ENCODE assay signal across 2 cellular contexts in genomic region chr3:141442421-141442820, GRCh38.
TF ChIP-seq lines count a peak whose summit lies in the region.

No MANE protein-coding gene starts in this region.

TF ChIP-seq in liver, 16 proteins besides CTCF, POLR2A, EP300 and RAD21:
- TF ChIP-seq GABPA (IDR thresholded peaks at IDR 0.05 in 1 of 2, conservative IDR thresholded peaks at IDR 0.05 in 1 of 2), result no peak
- TF ChIP-seq JUND (IDR thresholded peaks at IDR 0.05), result no peak
- TF ChIP-seq REST (IDR thresholded peaks at IDR 0.05), result peak; percentile 12
- TF ChIP-seq ZBTB33 (IDR thresholded peaks at IDR 0.05), result no peak
- no peak for TF ChIP-seq FOXA2 (IDR thresholded peaks at IDR 0.05)
- TF ChIP-seq HNF4G (IDR thresholded peaks at IDR 0.05), result no peak
- TF ChIP-seq YY1 (IDR thresholded peaks at IDR 0.05), result no peak
- no peak for TF ChIP-seq TAF1 (conservative IDR thresholded peaks at IDR 0.05)
- no peak for TF ChIP-seq MAX (IDR thresholded peaks at IDR 0.05)
- no peak for TF ChIP-seq EGR1 (IDR thresholded peaks at IDR 0.05; ENCODE audit: low read depth in 2 of 2)
- peak; percentile 10 for TF ChIP-seq NR2F2 (IDR thresholded peaks at IDR 0.05)
- TF ChIP-seq HNF4A (conservative IDR thresholded peaks at IDR 0.05), result no peak
- no peak for TF ChIP-seq FOXA1 (IDR thresholded peaks at IDR 0.05)
- no peak for TF ChIP-seq RXRA (IDR thresholded peaks at IDR 0.05)
- no peak for TF ChIP-seq ATF3 (IDR thresholded peaks at IDR 0.05)
- peak; percentile 6 for TF ChIP-seq SP1 (IDR thresholded peaks at IDR 0.05)
TF ChIP-seq in liver: peak in this region for 3.

TF ChIP-seq in HepG2, 621 proteins besides CTCF, POLR2A, EP300 and RAD21:
- TF ChIP-seq POGZ (CRISPR knock-in tag; IDR thresholded peaks at IDR 0.05) (no peak), MIER3 (CRISPR knock-in tag; IDR thresholded peaks at IDR 0.05; ENCODE audit: borderline replicate concordance) (no peak), ZNF3 (CRISPR knock-in tag; IDR thresholded peaks at IDR 0.05) (no peak), NKX3-1 (CRISPR knock-in tag; IDR thresholded peaks at IDR 0.05) (no peak), ZBTB46 (CRISPR knock-in tag; IDR thresholded peaks at IDR 0.05; ENCODE audit: borderline replicate concordance) (no peak), KLF12 (CRISPR knock-in tag; IDR thresholded peaks at IDR 0.05; ENCODE audit: borderline replicate concordance) (no peak), CHCHD3 (CRISPR knock-in tag; IDR thresholded peaks at IDR 0.05) (no peak), ZNF337 (CRISPR knock-in tag; IDR thresholded peaks at IDR 0.05; ENCODE audit: borderline replicate concordance, low read depth) (no peak), ZNF446 (CRISPR knock-in tag; IDR thresholded peaks at IDR 0.05) (no peak), ZNF605 (CRISPR knock-in tag; IDR thresholded peaks at IDR 0.05) (no peak), HHEX (CRISPR knock-in tag; IDR thresholded peaks at IDR 0.05) (no peak)
